Comparison of ENCODE assay signal across 11 cellular contexts in genomic region chr3:134326760-134327593, GRCh38. TPM values are rescaled to one million over a fixed set of nuclear protein-coding genes. Genes with fewer than 3 reads are reported as not detected.
DNase-seq lines count a peak whose midpoint lies in the region; ATAC-seq, FAIRE-seq and TF ChIP-seq lines count a peak whose summit lies in the region.
"Had no signal": no experiment of that assay in that cellular context is flagged by ENCODE, and none has a peak within 500 bp of the region (broad histone marks: within the 10 kb centered on the region; RNA-seq: fewer than 3 reads in every experiment).

No MANE protein-coding gene starts in this region.

- H3K4me3 Mint-ChIP-seq in activated CD4-positive, alpha-beta memory T cell treated with anti-CD3 and anti-CD28 coated beads, Interleukin-2, amount 10 ng/mL, durations not matched to agents 7 days and 5 days = no peak overlapping the region
- H3K4me3 Mint-ChIP-seq: neural crest cell had no signal

- no peak overlapping the region for H4K8ac ChIP-seq in mesendoderm (ENCODE audit: low read depth, low read length)

- intact Hi-C loops in endothelial cell of umbilical vein (cut with micrococcal nuclease) = loop anchor here (1.0 to 2.0 kb wide), 2 partner anchors 12 to 38 kb away; no protein-coding TSS in a partner anchor

- no TSS peak for BruUV-seq in endothelial cell of umbilical vein (replicated peaks; lab: Mats Ljungman, UMichigan)

- H3K18ac ChIP-seq in mesendoderm (ENCODE audit: low read length) = peak overlapping the region; percentile 75

- H3K4me2 ChIP-seq in A549 (peak overlapping the region; percentile 87), endothelial cell of umbilical vein (ENCODE audit: insufficient read depth, low read length) (peak overlapping the region; percentile 14), mesendoderm (ENCODE audit: low read length) (no peak overlapping the region)

- H3K4me1 ChIP-seq in A549 (peaks cover 76% of the 10 kb centered on the region), endothelial cell of umbilical vein (ENCODE audit: control insufficient read depth, extremely low read depth, insufficient read depth, low read length) (peaks cover 31% of the 10 kb centered on the region), mesendoderm (ENCODE audit: control insufficient read depth, low read depth, low read length) (peaks cover 20% of the 10 kb centered on the region)

- POLR2A ChIA-PET in A549 (lab: Yijun Ruan, JAX) (interaction anchor here (1.0 to 2.9 kb wide), 10 partner anchors 10 to 48 kb away, joined by 4 to 27 read pairs (median 6); partner anchors contain the start of gene AMOTL2), endothelial cell of umbilical vein (lab: Charles Lee) (interaction anchor here (1.0 kb wide), 1 partner anchor 12 kb away, joined by 3 read pairs; no protein-coding TSS in a partner anchor)
- POLR2A ChIA-PET in activated CD4-positive, alpha-beta memory T cell treated with anti-CD3 and anti-CD28 coated beads, Interleukin-2, amount 10 ng/mL, durations not matched to agents 7 days and 5 days (lab: Charles Lee) = no interaction called here

- H4K5ac ChIP-seq in mesendoderm (ENCODE audit: low read length) = no peak overlapping the region

- no peaks in the 10 kb centered on the region for H3K79me1 ChIP-seq in mesendoderm (ENCODE audit: low read length)

- peak overlapping the region; percentile 99 for H2AK5ac ChIP-seq in mesendoderm (ENCODE audit: low read length)

- no peak overlapping the region for H3K27ac Mint-ChIP-seq in activated CD4-positive, alpha-beta memory T cell treated with anti-CD3 and anti-CD28 coated beads, Interleukin-2, amount 10 ng/mL, durations not matched to agents 7 days and 5 days

- no peak overlapping the region for H2BK15ac ChIP-seq in mesendoderm (replicated peaks; ENCODE audit: low read depth)

- H3K36me3 ChIP-seq in MG63 = no peaks in the 10 kb centered on the region
- no peaks in the 10 kb centered on the region for H3K36me3 ChIP-seq in endothelial cell of umbilical vein (ENCODE audit: control insufficient read depth in 2 of 2, extremely low read depth in 1 of 2, insufficient read depth in 2 of 2, low read length in 2 of 2)
- no peaks in the 10 kb centered on the region for H3K36me3 ChIP-seq in mesendoderm (ENCODE audit: control insufficient read depth, insufficient read depth, low read length)

- H3K9me1 ChIP-seq in endothelial cell of umbilical vein (replicated peaks; ENCODE audit: control insufficient read depth, extremely low read depth, insufficient read depth, low read length) = no peaks in the 10 kb centered on the region

- peak overlapping the region; percentile 76 for H3K23ac ChIP-seq in mesendoderm (ENCODE audit: low read length)

- H3K9ac ChIP-seq in endothelial cell of umbilical vein (replicated peaks; ENCODE audit: extremely low read depth, insufficient read depth, low read length) (peak overlapping the region; percentile 0), mesendoderm (ENCODE audit: low read length) (peak overlapping the region; percentile 59)

- no peaks in the 10 kb centered on the region for H3K79me2 ChIP-seq in endothelial cell of umbilical vein (ENCODE audit: control insufficient read depth, insufficient read depth, low read length)
- H3K79me2 ChIP-seq in mesendoderm (ENCODE audit: control insufficient read depth, insufficient read depth, low read length) = no peaks in the 10 kb centered on the region

- peak; percentile 30 to 56; a peak in 3 of 5 replicates for TF ChIP-seq RAD21 in A549 (conservative IDR thresholded peaks at IDR 0.05 in 1 of 2, IDR thresholded peaks at IDR 0.05 in 1 of 2)

- H3K9me3 Mint-ChIP-seq in activated CD4-positive, alpha-beta memory T cell treated with anti-CD3 and anti-CD28 coated beads, Interleukin-2, amount 10 ng/mL, durations not matched to agents 7 days and 5 days = no peaks in the 10 kb centered on the region
- H3K9me3 Mint-ChIP-seq: neural crest cell had no signal

- H3K56ac ChIP-seq in mesendoderm (ENCODE audit: low read length) = peak overlapping the region; percentile 91

- H4K20me1 ChIP-seq in endothelial cell of umbilical vein (replicated peaks; ENCODE audit: control insufficient read depth, extremely low read depth, insufficient read depth, low read length) = no peaks in the 10 kb centered on the region

- ATAC-seq in A549 (peak; percentile 82 to 85), HG03045 (IDR thresholded peaks at IDR 0.05; ENCODE audit: unreplicated experiment) (no peak), HG02870 (IDR thresholded peaks at IDR 0.05; ENCODE audit: unreplicated experiment) (no peak)

- H2BK120ac ChIP-seq in mesendoderm (ENCODE audit: low read depth, low read length) = peak overlapping the region; percentile 92

- H3K27ac ChIP-seq in A549 (peak overlapping the region; percentile 96 to 100), endothelial cell of umbilical vein (ENCODE audit: insufficient read depth, low read depth, low read length) (peak overlapping the region; percentile 67), mesendoderm (ENCODE audit: low read depth, low read length) (peak overlapping the region; percentile 95)
- H3K27ac ChIP-seq: C4-2B had no signal

- peak; percentile 72 for FAIRE-seq in A549 (lab: Jason Lieb, UNC)
- FAIRE-seq in endothelial cell of umbilical vein (lab: Jason Lieb, UNC) = peak; percentile 83

- TF ChIP-seq EP300 in A549 (IDR thresholded peaks at IDR 0.05) = peak; percentile 94 to 99; a peak in 4 of 5 replicates

- no peaks in the 10 kb centered on the region for H3K4me1 Mint-ChIP-seq in activated CD4-positive, alpha-beta memory T cell treated with anti-CD3 and anti-CD28 coated beads, Interleukin-2, amount 10 ng/mL, durations not matched to agents 7 days and 5 days
- H3K4me1 Mint-ChIP-seq: neural crest cell had no signal

- H3K36me3 Mint-ChIP-seq in activated CD4-positive, alpha-beta memory T cell treated with anti-CD3 and anti-CD28 coated beads, Interleukin-2, amount 10 ng/mL, durations not matched to agents 7 days and 5 days (ENCODE audit: low read depth) = no peaks in the 10 kb centered on the region

- no peak for TF ChIP-seq CTCF in A549 (IDR thresholded peaks at IDR 0.05)
- TF ChIP-seq CTCF in endothelial cell of umbilical vein (IDR thresholded peaks at IDR 0.05; ENCODE audit: extremely low read depth in 1 of 2, insufficient read depth in 1 of 2, low read depth in 1 of 2, low read length in 2 of 2) = no peak

- peak overlapping the region; percentile 85 for H3K4ac ChIP-seq in mesendoderm (ENCODE audit: low read depth, low read length)

- H3K4me3 ChIP-seq in A549 (peak overlapping the region; percentile 26), MG63 (no peak overlapping the region), endothelial cell of umbilical vein (replicated peaks in 1 of 3; ENCODE audit: insufficient read depth in 1 of 3, low read depth in 1 of 3, low read length in 3 of 3) (no peak overlapping the region), mesendoderm (ENCODE audit: low read length) (no peak overlapping the region)

- WGBS in A549 (ENCODE audit: missing lambda C conversion rate) = 1% methylated on average over 7 of the region's 10 CpGs
- whole genome bisulfite sequencing in mesendoderm (ENCODE audit: extremely low coverage, insufficient coverage, low lambda C conversion rate) = no CpG with 5 or more reads among the region's 10 CpGs

- H2BK5ac ChIP-seq in mesendoderm (ENCODE audit: low read length) = peak overlapping the region; percentile 93

- DNase-seq in A549 (ENCODE audit: low read depth in 1 of 2, low spot score in 1 of 2) (peak in 1 of 2 experiments; percentile 94), MG63 (peak; percentile 98), endothelial cell of umbilical vein (ENCODE audit: low read depth, low spot score) (peak; percentile 60), mesendoderm (peak; percentile 100), NCI-H1436 (lab: John Stamatoyannopoulos, UW) (no peak)
- DNase-seq in activated CD4-positive, alpha-beta memory T cell treated with anti-CD3 and anti-CD28 coated beads, Interleukin-2, amount 10 ng/mL, durations not matched to agents 7 days and 5 days = no peak
- DNase-seq: activated CD4-positive, alpha-beta T cell treated with anti-CD3 and anti-CD28 coated beads for 48 hours had no signal

- CTCF ChIA-PET in A549 (lab: Yijun Ruan, JAX) = interaction anchor here (0.9 to 2.8 kb wide), 5 partner anchors 10 to 37 kb away, joined by 5 to 17 read pairs (median 15); no protein-coding TSS in a partner anchor
- CTCF ChIA-PET in endothelial cell of umbilical vein (lab: Charles Lee) = interaction anchor here (1.8 to 2.1 kb wide), 2 partner anchors 37 to 146 kb away, joined by 6 to 7 read pairs; no protein-coding TSS in a partner anchor
- CTCF ChIA-PET in activated CD4-positive, alpha-beta memory T cell treated with anti-CD3 and anti-CD28 coated beads, Interleukin-2, amount 10 ng/mL, durations not matched to agents 7 days and 5 days (lab: Charles Lee) = no interaction called here

- peaks cover 13% of the 10 kb centered on the region for H3K27me3 Mint-ChIP-seq in activated CD4-positive, alpha-beta memory T cell treated with anti-CD3 and anti-CD28 coated beads, Interleukin-2, amount 10 ng/mL, durations not matched to agents 7 days and 5 days

- H2AFZ ChIP-seq in endothelial cell of umbilical vein (ENCODE audit: low read depth, low read length) = peak overlapping the region; percentile 45

- no peaks in the 10 kb centered on the region for H3K27me3 ChIP-seq in MG63
- no peaks in the 10 kb centered on the region for H3K27me3 ChIP-seq in endothelial cell of umbilical vein (ENCODE audit: control insufficient read depth in 2 of 2, insufficient read depth in 2 of 2, low read length in 2 of 2)
- no peaks in the 10 kb centered on the region for H3K27me3 ChIP-seq in mesendoderm (ENCODE audit: insufficient read depth, low read length, poor library complexity)

- dilution Hi-C loops in endothelial cell of umbilical vein (cut with MboI; ENCODE audit: extremely low pct_ligation_motif_present, low sequenced_read_pairs) = no loop called here

- H3K9me3 ChIP-seq in A549 = no peaks in the 10 kb centered on the region
- H3K9me3 ChIP-seq in MG63 = no peaks in the 10 kb centered on the region
- H3K9me3 ChIP-seq in endothelial cell of umbilical vein (replicated peaks; ENCODE audit: control insufficient read depth, insufficient read depth, low read length) = no peaks in the 10 kb centered on the region

- TF ChIP-seq POLR2A in A549 (IDR thresholded peaks at IDR 0.05; ENCODE audit: low read length) = no peak
- no peak for TF ChIP-seq POLR2A in endothelial cell of umbilical vein (IDR thresholded peaks at IDR 0.05; ENCODE audit: low read depth, low read length)

RNA-seq across cellular contexts. Expression of gene AMOTL2, which starts 47.3 kb away (rescaled TPM):
- polyA plus RNA-seq in A549 (2011; rRNA removed) (36.3 and 44.1 TPM in 2 replicates), A549 (2017; fragmentation: RNase III; extraction: RNeasy Plus Mini Kit Qiagen cat#74134 plus additional on column Dnase treatment) (40.7 to 49.4 TPM (median 41.1 TPM) in 3 replicates), endothelial cell of umbilical vein (129 and 130 TPM in 2 replicates)
- polyA plus RNA-seq in A549 (2012; cell fraction: cytosol; rRNA removed) = 70.4 and 95.3 TPM in 2 replicates
- polyA plus RNA-seq in A549 (2012; cell fraction: nucleus; rRNA removed) = 144 and 160 TPM in 2 replicates
- polyA minus RNA-seq in A549 (2011; rRNA and poly(A)+ RNA removed) = 48.6 and 69.1 TPM in 2 replicates
- total RNA-seq in MG63 (2014; rRNA removed; shearing (Covaris generic); ENCODE audit: low replicate concordance) = 172 and 180 TPM in 2 replicates
- 145 and 167 TPM in 2 replicates for total RNA-seq in endothelial cell of umbilical vein
- 123 and 135 TPM in 2 replicates for polyA plus RNA-seq in endothelial cell of umbilical vein (2011; cell fraction: cytosol; rRNA removed)
- polyA plus RNA-seq in endothelial cell of umbilical vein (2011; cell fraction: nucleus; rRNA removed) = 200 and 222 TPM in 2 replicates
- polyA plus RNA-seq in endothelial cell of umbilical vein (2012) = 67.7 and 69.8 TPM in 2 replicates
- polyA minus RNA-seq in endothelial cell of umbilical vein = 186 and 195 TPM in 2 replicates
- 41.2 TPM for polyA minus RNA-seq in endothelial cell of umbilical vein (2011; cell fraction: cytosol; rRNA and poly(A)+ RNA removed)
- 95.7 and 170 TPM in 2 replicates for polyA minus RNA-seq in endothelial cell of umbilical vein (2011; cell fraction: nucleus; rRNA and poly(A)+ RNA removed)
- polyA plus RNA-seq in mesendoderm (2013, experiment 1 of 2) = 110 TPM
- 105 TPM for polyA plus RNA-seq in mesendoderm (2013, experiment 2 of 2)
- not detected for total RNA-seq in activated CD4-positive, alpha-beta memory T cell treated with anti-CD3 and anti-CD28 coated beads, Interleukin-2, amount 10 ng/mL, durations not matched to agents 7 days and 5 days

Comparison
In these comparisons a context has a peak if more than half of its experiments do, and no peak if none do; other contexts are left out.
1. ATAC-seq: peak in A549 (2 of 2); none in HG03045 (single experiment) and HG02870 (single experiment).
2. DNase-seq: peak in MG63 (single experiment), endothelial cell of umbilical vein (single experiment) and mesendoderm (single experiment); none in NCI-H1436 (single experiment) and activated CD4-positive, alpha-beta memory T cell treated with anti-CD3 and anti-CD28 coated beads, Interleukin-2, amount 10 ng/mL, durations not matched to agents 7 days and 5 days (single experiment).
3. RNA of gene AMOTL2, which starts 47.3 kb away (total RNA-seq): 172 to 180 TPM in MG63 and 145 to 167 TPM in endothelial cell of umbilical vein; not detected in activated CD4-positive, alpha-beta memory T cell treated with anti-CD3 and anti-CD28 coated beads, Interleukin-2, amount 10 ng/mL, durations not matched to agents 7 days and 5 days; every median in the first group is over 100 times any median in the second.
4. Peak in every context shown above with its lines, with median percentiles within 50 percentile points of each other: H3K27ac ChIP-seq.